ENCODE assay signal across 22 cellular contexts in genomic region chr18:26977791-26978190, GRCh38.
"Had no signal": no experiment of that assay in that cellular context is flagged by ENCODE, and none has a peak within 500 bp of the region (broad histone marks: within the 10 kb centered on the region; RNA-seq: fewer than 3 reads in every experiment).

No MANE protein-coding gene starts in this region.

- H3K27ac Mint-ChIP-seq: naive thymus-derived CD4-positive, alpha-beta T cell; nephron progenitor cell; stimulated activated naive CD8-positive, alpha-beta T cell treated with anti-CD3 and anti-CD28 coated beads, Interleukin-15, Interleukin-2, amounts not matched to agents 100 ng/mL and 50 ng/mL, for 24 hours had no signal

- H3K9me3 ChIP-seq: heart left ventricle, psoas muscle, spleen, testis, tibial nerve, upper lobe of right lung, vagina had no signal

- H3K27me3 Mint-ChIP-seq: stimulated activated memory B cell treated with anti-CD40 and anti-IgM and Interleukin-4, amounts not matched to agents 10 μg/mL and 1 μg/mL and 100 μg/mL, for 72 hours; stimulated activated naive CD8-positive, alpha-beta T cell treated with anti-CD3 and anti-CD28 coated beads, Interleukin-15, Interleukin-2, amounts not matched to agents 100 ng/mL and 50 ng/mL, for 24 hours had no signal

- H3K36me3 Mint-ChIP-seq: naive thymus-derived CD4-positive, alpha-beta T cell; stimulated activated memory B cell treated with anti-CD40 and anti-IgM and Interleukin-4, amounts not matched to agents 10 μg/mL and 1 μg/mL and 100 μg/mL, for 72 hours had no signal

- H3K4me1 Mint-ChIP-seq: naive thymus-derived CD4-positive, alpha-beta T cell had no signal

- H3K36me3 ChIP-seq: heart left ventricle, spleen, tibial nerve, upper lobe of right lung, vagina had no signal

- H3K27me3 ChIP-seq: heart left ventricle, spleen, testis, tibial nerve, upper lobe of right lung, vagina had no signal

- ATAC-seq: esophagus mucosa; heart left ventricle; left colon; left ventricle myocardium superior; naive thymus-derived CD4-positive, alpha-beta T cell; sciatic nerve; stimulated activated memory B cell treated with anti-CD40 and anti-IgM and Interleukin-4, amounts not matched to agents 10 μg/mL and 1 μg/mL and 100 μg/mL, for 72 hours; upper lobe of right lung had no signal

- H3K4me3 ChIP-seq: heart left ventricle, lung, psoas muscle, spleen, testis, tibial nerve, upper lobe of right lung, vagina had no signal

- DNase-seq: effector memory CD4-positive, alpha-beta T cell; heart left ventricle; hippocampal formation; left colon; left ventricle myocardium superior; naive thymus-derived CD4-positive, alpha-beta T cell; nephron progenitor cell; psoas muscle; spleen; stimulated activated CD4-positive, alpha-beta T cell treated with anti-CD3 and anti-CD28 coated beads, Interleukin-15, amount 100 ng/mL, for 24 hours; stimulated activated CD4-positive, alpha-beta T cell treated with anti-CD3 and anti-CD28 coated beads, Interleukin-1b, Interleukin-23, amount 100 ng/mL, for 48 hours; stimulated activated CD4-positive, alpha-beta T cell treated with anti-CD3 and anti-CD28 coated beads, Interleukin-4, amount 100 ng/mL, for 24 hours; testis; upper lobe of right lung had no signal

- H3K27ac ChIP-seq: heart left ventricle, psoas muscle, tibial nerve, upper lobe of right lung, vagina had no signal

- H3K4me3 Mint-ChIP-seq: naive thymus-derived CD4-positive, alpha-beta T cell; nephron progenitor cell; stimulated activated memory B cell treated with anti-CD40 and anti-IgM and Interleukin-4, amounts not matched to agents 10 μg/mL and 1 μg/mL and 100 μg/mL, for 72 hours; stimulated activated naive CD8-positive, alpha-beta T cell treated with anti-CD3 and anti-CD28 coated beads, Interleukin-15, Interleukin-2, amounts not matched to agents 100 ng/mL and 50 ng/mL, for 24 hours had no signal

- H3K4me1 ChIP-seq: heart left ventricle, tibial nerve, upper lobe of right lung, vagina had no signal

- H3K9me3 Mint-ChIP-seq: nephron progenitor cell had no signal

- FAIRE-seq: endometrium had no signal
